In the genomic region with DNA sequence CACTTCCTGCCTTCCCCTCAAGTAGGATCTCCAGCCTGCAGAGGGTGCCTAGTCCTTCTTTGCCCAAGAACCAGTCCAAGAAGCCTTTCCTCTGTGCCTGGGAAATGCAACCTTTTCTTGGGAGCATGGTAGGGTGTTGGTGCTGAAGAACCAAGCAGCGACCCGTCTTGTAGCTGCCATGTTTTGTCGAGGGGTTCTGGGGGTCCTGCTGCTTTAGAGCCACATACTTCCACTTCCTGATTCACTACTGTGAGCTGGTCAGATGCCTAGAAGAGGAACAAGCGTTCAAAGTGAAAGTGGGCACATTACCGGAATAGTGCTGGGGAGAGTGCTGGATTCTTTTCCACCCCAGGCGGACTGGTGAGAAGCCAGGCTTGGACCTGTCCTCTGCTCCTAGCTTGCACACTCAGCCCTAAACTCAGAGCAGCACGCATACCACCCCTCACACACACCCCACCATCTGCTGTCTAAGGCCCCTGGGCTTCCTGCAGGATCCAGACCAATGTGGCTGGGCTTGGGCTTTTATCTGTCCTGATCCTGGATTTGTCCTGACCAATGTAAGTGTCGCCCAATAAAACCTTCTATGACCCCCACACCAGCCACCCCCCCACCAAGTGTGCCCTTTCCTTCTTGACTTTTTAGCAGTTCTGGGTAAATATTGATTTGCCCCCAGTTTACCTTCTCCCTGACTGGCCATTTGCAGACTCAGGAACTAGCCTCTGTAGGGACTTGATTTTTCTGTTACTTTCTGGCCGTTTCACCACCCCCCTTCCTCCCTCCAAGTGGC, we compare ENCODE assay signal across 6 cellular contexts. TPM values are rescaled to one million over a fixed set of nuclear protein-coding genes. Genes with fewer than 3 reads are reported as not detected.
DNase-seq lines count a peak whose midpoint lies in the region; ATAC-seq, FAIRE-seq and TF ChIP-seq lines count a peak whose summit lies in the region.

No MANE protein-coding gene starts in this region.

- peaks cover 40 to 49% of the 10 kb centered on the region in 2 experiments for H4K20me1 ChIP-seq in H1 (replicated peaks in 1 of 2; ENCODE audit: control insufficient read depth in 1 of 2, insufficient read depth in 2 of 2, low read length in 2 of 2)

- H3K4ac ChIP-seq in H1 (replicated peaks; ENCODE audit: insufficient read length, low read depth, low read length): no peak overlapping the region

- H3K79me1 ChIP-seq in H1 (ENCODE audit: low read depth, low read length): no peaks in the 10 kb centered on the region; the same call in 1 of the 2 replicates

- H3K4me3 ChIP-seq in right atrium auricular region (peak overlapping the region in 1 of 2 donors; percentile 34), H1 (ENCODE audit: extremely low read depth in 1 of 4, insufficient read depth in 2 of 4, low read depth in 3 of 4, low read length in 4 of 4) (no peak overlapping the region), urinary bladder (ENCODE audit: low read depth, low read length) (peak overlapping the region; percentile 87)

- no peak for TF ChIP-seq POLR2A in H1 (IDR thresholded peaks at IDR 0.05; ENCODE audit: control extremely low read depth in 1 of 2, low read depth in 2 of 2, low read length in 2 of 2)

- DNase-seq in cardiac septum (ENCODE audit: low spot score): peak; percentile 54
- no peak for DNase-seq in right atrium auricular region (ENCODE audit: low spot score)
- DNase-seq in H1 (ENCODE audit: low read depth in 1 of 2, low spot score in 2 of 2): peak in 1 of 2 experiments; percentile 42
- no peak for DNase-seq in 8988T

- H3K27ac ChIP-seq in right atrium auricular region: no peak overlapping the region
- no peak overlapping the region for H3K27ac ChIP-seq in H1 (ENCODE audit: low read depth, low read length)
- peak overlapping the region; percentile 85 for H3K27ac ChIP-seq in urinary bladder (ENCODE audit: low read depth)

- H2BK120ac ChIP-seq in H1 (replicated peaks; ENCODE audit: low read depth, low read length): no peak overlapping the region

- H3K23ac ChIP-seq in H1 (ENCODE audit: insufficient read length): no peak overlapping the region

- H3K56ac ChIP-seq in H1 (replicated peaks; ENCODE audit: insufficient read length, low read depth, low read length): no peak overlapping the region

- TF ChIP-seq CTCF in right atrium auricular region (IDR thresholded peaks at IDR 0.05) (no peak), H1 (IDR thresholded peaks at IDR 0.05; ENCODE audit: control extremely low read depth in 1 of 3, insufficient read depth in 1 of 3, low read depth in 1 of 3, low read length in 3 of 3) (no peak)

- no peak overlapping the region for H4K91ac ChIP-seq in H1 (replicated peaks; ENCODE audit: insufficient read length, low read length)

- peaks cover 0 to 34% of the 10 kb centered on the region in 2 donors for H3K4me1 ChIP-seq in right atrium auricular region
- peaks cover 0 to 8% (median 4%) of the 10 kb centered on the region in 4 experiments; a peak in 6 of 7 replicates for H3K4me1 ChIP-seq in H1 (replicated peaks in 1 of 4; ENCODE audit: control insufficient read depth in 3 of 4, insufficient read depth in 4 of 4, low read length in 3 of 4)
- H3K4me1 ChIP-seq in urinary bladder (ENCODE audit: insufficient read depth): no peaks in the 10 kb centered on the region

- H3K9me3 ChIP-seq in right atrium auricular region (peaks cover 0 to 4% of the 10 kb centered on the region in 2 donors), H1 (ENCODE audit: insufficient read depth in 2 of 2, low read depth in 1 of 2, low read length in 1 of 2) (no peaks in the 10 kb centered on the region; a peak in 1 of 4 replicates)

- no peak overlapping the region; a peak in 1 of 4 replicates for H3K4me2 ChIP-seq in H1 (ENCODE audit: insufficient read depth in 1 of 2, low read depth in 2 of 2, low read length in 2 of 2)

- H4K5ac ChIP-seq in H1 (ENCODE audit: insufficient read length, low read depth, low read length): no peak overlapping the region

- POLR2A ChIA-PET in H1 (lab: Charles Lee; ENCODE audit: partially characterized antibody): no interaction called here

- no peak overlapping the region for H2BK15ac ChIP-seq in H1 (ENCODE audit: low read length)

- no peak overlapping the region for H3K18ac ChIP-seq in H1 (ENCODE audit: extremely low read depth, low read length)

- intact Hi-C loops in cardiac septum (cut with DNase I): no loop called here

- H3K27me3 ChIP-seq in right atrium auricular region: peaks cover 78 to 79% of the 10 kb centered on the region in 2 donors
- peaks cover 94 to 100% (median 99%) of the 10 kb centered on the region in 4 experiments for H3K27me3 ChIP-seq in H1 (replicated peaks in 1 of 4; ENCODE audit: control insufficient read depth in 3 of 4, extremely low read depth in 1 of 4, insufficient read depth in 3 of 4, low read length in 3 of 4)

- H2BK5ac ChIP-seq in H1 (ENCODE audit: low read depth, low read length): no peak overlapping the region

- H3K23me2 ChIP-seq in H1 (ENCODE audit: low read depth, low read length): no peaks in the 10 kb centered on the region; the same call in 1 of the 2 replicates

- no peak overlapping the region for H2AFZ ChIP-seq in H1 (ENCODE audit: low read length)

- WGBS in H1 (ENCODE audit: extremely low coverage in 1 of 2, insufficient coverage in 1 of 2, insufficient read length in 1 of 2, insufficient replicate concordance in 2 of 2, low coverage in 1 of 2, low lambda C conversion rate in 2 of 2, missing lambda C conversion rate in 1 of 2), 2 experiments: 30% methylated on average over 9 of the region's 9 CpGs; no CpG with 5 or more reads in 1 of the 2 experiments
- WGBS in urinary bladder: 11% methylated on average over 9 of the region's 9 CpGs

- no peak for TF ChIP-seq EP300 in H1 (IDR thresholded peaks at IDR 0.05; ENCODE audit: borderline replicate concordance in 1 of 2, low read depth in 2 of 2, low read length in 2 of 2)

- no peak overlapping the region for H2BK20ac ChIP-seq in H1 (ENCODE audit: low read length)

- CTCF ChIA-PET in H1 (lab: Charles Lee; ENCODE audit: partially characterized antibody): interaction anchor here (0.7 to 3.9 kb wide), 6 partner anchors 7 to 573 kb away, joined by 4 to 23 read pairs (median 5); no protein-coding TSS in a partner anchor

- no peaks in the 10 kb centered on the region for H3K79me2 ChIP-seq in H1 (ENCODE audit: control insufficient read depth in 1 of 2, insufficient read depth in 2 of 2, low read length in 2 of 2)

- no peak overlapping the region; the same call in 1 of the 2 replicates for H2AK5ac ChIP-seq in H1 (ENCODE audit: low read depth, low read length)

- FAIRE-seq in H1 (lab: Jason Lieb, UNC): no peak

- no peak for TF ChIP-seq RAD21 in H1 (IDR thresholded peaks at IDR 0.05 in 1 of 2, conservative IDR thresholded peaks at IDR 0.05 in 1 of 2; ENCODE audit: low read depth in 2 of 2, low read length in 2 of 2)

- H3K9ac ChIP-seq in H1 (replicated peaks in 1 of 4; ENCODE audit: extremely low read depth in 1 of 4, low read depth in 3 of 4, low read length in 3 of 4): no peak overlapping the region

- H4K8ac ChIP-seq in H1 (ENCODE audit: extremely low read depth, insufficient read depth, low read length): no peak overlapping the region

- no peak for ATAC-seq in HG02970 (IDR thresholded peaks at IDR 0.05; ENCODE audit: low FRiP score, unreplicated experiment)

- H3K14ac ChIP-seq in H1 (ENCODE audit: insufficient read length): no peak overlapping the region

- no peaks in the 10 kb centered on the region for H3K36me3 ChIP-seq in right atrium auricular region
- peaks cover 0 to 19% (median 0%) of the 10 kb centered on the region in 4 experiments; a peak in 1 of 8 replicates for H3K36me3 ChIP-seq in H1 (ENCODE audit: control insufficient read depth in 2 of 4, insufficient read depth in 4 of 4, low read length in 3 of 4)
- no peaks in the 10 kb centered on the region for H3K36me3 ChIP-seq in urinary bladder (ENCODE audit: insufficient read depth)

- no peak overlapping the region for H2BK12ac ChIP-seq in H1 (ENCODE audit: low read depth, low read length)

RNA-seq across cellular contexts. Expression of a gene that starts 1.5 kb away (rescaled TPM):
- total RNA-seq in cardiac septum (not detected), right atrium auricular region (not detected), urinary bladder (43.2 TPM)
- total RNA-seq in H1 (2021; fragmentation: NEBNext Ultra II Directional; extraction: Animal tissue kit (Norgen Biotek cat#: 25700)): not detected in 2 replicates
- polyA plus RNA-seq in H1 (2011; rRNA removed) (not detected in 2 replicates), urinary bladder (24.4 TPM)
- not detected for polyA plus RNA-seq in H1 (2011; cell fraction: cytosol; rRNA removed)
- polyA plus RNA-seq in H1 (2011; cell fraction: nucleus; rRNA removed): not detected
- 0.07 TPM in 1 of 4 replicates, not detected in the others for polyA plus RNA-seq in H1 (2012, experiment 1 of 2)
- polyA plus RNA-seq in H1 (2012, experiment 2 of 2): not detected
- not detected for polyA plus RNA-seq in H1 (2013, experiment 1 of 2)
- polyA plus RNA-seq in H1 (2013, experiment 2 of 2): not detected
- not detected in 2 replicates for polyA minus RNA-seq in H1 (2011; rRNA and poly(A)+ RNA removed)
- not detected for polyA minus RNA-seq in H1 (2011; cell fraction: cytosol; rRNA and poly(A)+ RNA removed)
- not detected for polyA minus RNA-seq in H1 (2011; cell fraction: nucleus; rRNA and poly(A)+ RNA removed)

RNA-seq across cellular contexts. Expression of a gene that starts 16.4 kb away (rescaled TPM):
- not detected for total RNA-seq in cardiac septum
- not detected for total RNA-seq in right atrium auricular region
- not detected in 2 replicates for total RNA-seq in H1 (2021; fragmentation: NEBNext Ultra II Directional; extraction: Animal tissue kit (Norgen Biotek cat#: 25700))
- polyA plus RNA-seq in H1 (2011; rRNA removed): not detected in 2 replicates
- polyA plus RNA-seq in H1 (2011; cell fraction: cytosol; rRNA removed): not detected
- polyA plus RNA-seq in H1 (2011; cell fraction: nucleus; rRNA removed): not detected
- not detected in 4 replicates for polyA plus RNA-seq in H1 (2012, experiment 1 of 2)
- polyA plus RNA-seq in H1 (2012, experiment 2 of 2): not detected
- not detected for polyA plus RNA-seq in H1 (2013, experiment 1 of 2)
- polyA plus RNA-seq in H1 (2013, experiment 2 of 2): not detected
- not detected in 2 replicates for polyA minus RNA-seq in H1 (2011; rRNA and poly(A)+ RNA removed)
- not detected for polyA minus RNA-seq in H1 (2011; cell fraction: cytosol; rRNA and poly(A)+ RNA removed)
- not detected for polyA minus RNA-seq in H1 (2011; cell fraction: nucleus; rRNA and poly(A)+ RNA removed)
- total RNA-seq in urinary bladder: 9.3 TPM
- 39.1 TPM for polyA plus RNA-seq in urinary bladder

RNA-seq across cellular contexts. Expression of a gene that starts 27.3 kb away (rescaled TPM):
- not detected for total RNA-seq in cardiac septum
- not detected for total RNA-seq in right atrium auricular region
- not detected in 2 replicates for total RNA-seq in H1 (2021; fragmentation: NEBNext Ultra II Directional; extraction: Animal tissue kit (Norgen Biotek cat#: 25700))
- not detected in 2 replicates for polyA plus RNA-seq in H1 (2011; rRNA removed)
- not detected for polyA plus RNA-seq in H1 (2011; cell fraction: cytosol; rRNA removed)
- not detected for polyA plus RNA-seq in H1 (2011; cell fraction: nucleus; rRNA removed)
- polyA plus RNA-seq in H1 (2012, experiment 1 of 2): not detected in 4 replicates
- not detected for polyA plus RNA-seq in H1 (2012, experiment 2 of 2)
- not detected for polyA plus RNA-seq in H1 (2013, experiment 1 of 2)
- polyA plus RNA-seq in H1 (2013, experiment 2 of 2): not detected
- not detected in 2 replicates for polyA minus RNA-seq in H1 (2011; rRNA and poly(A)+ RNA removed)
- not detected for polyA minus RNA-seq in H1 (2011; cell fraction: cytosol; rRNA and poly(A)+ RNA removed)
- not detected for polyA minus RNA-seq in H1 (2011; cell fraction: nucleus; rRNA and poly(A)+ RNA removed)
- 23.2 TPM for total RNA-seq in urinary bladder
- 44.9 TPM for polyA plus RNA-seq in urinary bladder

RNA-seq across cellular contexts. Expression of a gene that starts 36.1 kb away (rescaled TPM):
- total RNA-seq in cardiac septum (not detected), right atrium auricular region (not detected), urinary bladder (19.8 TPM)
- total RNA-seq in H1 (2021; fragmentation: NEBNext Ultra II Directional; extraction: Animal tissue kit (Norgen Biotek cat#: 25700)): not detected in 2 replicates
- polyA plus RNA-seq in H1 (2011; rRNA removed) (not detected in 2 replicates), urinary bladder (20.5 TPM)
- not detected for polyA plus RNA-seq in H1 (2011; cell fraction: cytosol; rRNA removed)
- not detected for polyA plus RNA-seq in H1 (2011; cell fraction: nucleus; rRNA removed)
- polyA plus RNA-seq in H1 (2012, experiment 1 of 2): not detected in 4 replicates
- not detected for polyA plus RNA-seq in H1 (2012, experiment 2 of 2)
- polyA plus RNA-seq in H1 (2013, experiment 1 of 2): not detected
- polyA plus RNA-seq in H1 (2013, experiment 2 of 2): not detected
- not detected in 2 replicates for polyA minus RNA-seq in H1 (2011; rRNA and poly(A)+ RNA removed)
- polyA minus RNA-seq in H1 (2011; cell fraction: cytosol; rRNA and poly(A)+ RNA removed): not detected
- polyA minus RNA-seq in H1 (2011; cell fraction: nucleus; rRNA and poly(A)+ RNA removed): not detected

RNA-seq across cellular contexts. Expression of a gene that starts 41.2 kb away (rescaled TPM):
- total RNA-seq in cardiac septum (not detected), right atrium auricular region (not detected), urinary bladder (1.1 TPM)
- not detected in 2 replicates for total RNA-seq in H1 (2021; fragmentation: NEBNext Ultra II Directional; extraction: Animal tissue kit (Norgen Biotek cat#: 25700))
- polyA plus RNA-seq in H1 (2011; rRNA removed) (0.02 TPM in 1 of 2 replicates, not detected in the other), urinary bladder (2.0 TPM)
- not detected for polyA plus RNA-seq in H1 (2011; cell fraction: cytosol; rRNA removed)
- not detected for polyA plus RNA-seq in H1 (2011; cell fraction: nucleus; rRNA removed)
- polyA plus RNA-seq in H1 (2012, experiment 1 of 2): 0.13 TPM in 1 of 4 replicates, not detected in the others
- polyA plus RNA-seq in H1 (2012, experiment 2 of 2): 0.07 TPM
- polyA plus RNA-seq in H1 (2013, experiment 1 of 2): not detected
- not detected for polyA plus RNA-seq in H1 (2013, experiment 2 of 2)
- not detected in 2 replicates for polyA minus RNA-seq in H1 (2011; rRNA and poly(A)+ RNA removed)
- polyA minus RNA-seq in H1 (2011; cell fraction: cytosol; rRNA and poly(A)+ RNA removed): not detected
- polyA minus RNA-seq in H1 (2011; cell fraction: nucleus; rRNA and poly(A)+ RNA removed): not detected

Comparison
In these comparisons a context has a peak if more than half of its experiments do, and no peak if none do; other contexts are left out.
1. RNA of a gene that starts 1.5 kb away (total RNA-seq): 43.2 TPM in urinary bladder (single experiment); not detected in cardiac septum (single experiment), not detected in right atrium auricular region and not detected in H1; every median in the first group is over 10 times any median in the second.
2. RNA of a gene that starts 16.4 kb away (total RNA-seq): 9.3 TPM in urinary bladder (single experiment); not detected in cardiac septum (single experiment), not detected in right atrium auricular region and not detected in H1; every median in the first group is over 10 times any median in the second.
3. RNA of a gene that starts 27.3 kb away (total RNA-seq): 23.2 TPM in urinary bladder (single experiment); not detected in cardiac septum (single experiment), not detected in right atrium auricular region and not detected in H1; every median in the first group is over 10 times any median in the second.